9 cellular contexts compared by ENCODE assay signal in the genomic region with DNA sequence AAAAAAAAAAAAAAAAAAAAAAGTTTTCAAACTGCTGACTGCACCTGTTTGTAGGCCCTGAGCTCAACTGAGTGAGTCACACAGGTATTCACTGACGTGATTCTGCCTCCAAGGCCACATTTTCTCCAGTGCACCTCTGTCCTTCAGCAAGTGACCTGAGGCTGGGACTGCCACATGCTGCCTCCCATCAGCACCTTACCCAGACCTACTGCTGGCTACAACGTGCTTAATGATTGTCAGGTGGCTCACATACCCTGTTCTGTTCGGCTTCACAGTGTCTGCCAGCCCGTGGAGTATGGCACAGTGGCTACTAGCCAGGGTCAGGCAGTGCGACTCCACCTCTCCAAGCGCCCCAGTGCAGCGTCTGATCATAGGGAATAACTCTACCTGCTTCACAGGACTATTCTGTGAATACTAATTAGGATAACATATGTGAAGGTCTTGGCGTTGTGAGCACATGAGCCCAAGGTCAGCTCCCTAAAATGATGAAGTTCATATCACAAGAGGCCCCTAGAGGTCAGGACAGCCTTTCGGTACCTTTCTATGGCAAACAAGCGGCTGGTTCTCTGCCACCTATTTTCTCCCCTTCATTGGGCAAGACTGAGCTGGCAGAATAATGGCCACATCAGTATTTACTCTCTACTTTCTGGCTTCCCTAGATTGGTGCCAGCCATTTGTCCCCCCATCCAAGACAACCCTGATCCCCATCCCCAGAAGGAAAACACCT. TPM values are rescaled to one million over a fixed set of nuclear protein-coding genes. Genes with fewer than 3 reads are reported as not detected.
DNase-seq lines count a peak whose midpoint lies in the region; ATAC-seq and TF ChIP-seq lines count a peak whose summit lies in the region.
"Had no signal": no experiment of that assay in that cellular context is flagged by ENCODE, and none has a peak within 500 bp of the region (broad histone marks: within the 10 kb centered on the region; RNA-seq: fewer than 3 reads in every experiment).

No MANE protein-coding gene starts in this region.

- no peak overlapping the region for H2AFZ ChIP-seq in OCI-LY1 (ENCODE audit: low read length)

- H3K36me3 ChIP-seq in OCI-LY1 (ENCODE audit: insufficient read depth, low read length) = no peaks in the 10 kb centered on the region
- H3K36me3 ChIP-seq in thyroid gland = no peaks in the 10 kb centered on the region

- no peak overlapping the region for H3K4me3 ChIP-seq in OCI-LY1 (ENCODE audit: low read depth, low read length, poor library complexity, severe bottlenecking)
- H3K4me3 ChIP-seq in fibroblast of villous mesenchyme (ENCODE audit: low read depth, low read length) = no peak overlapping the region
- H3K4me3 ChIP-seq in thyroid gland (replicated peaks in 1 of 3) = no peak overlapping the region

- H3K9ac ChIP-seq in OCI-LY1 (ENCODE audit: low read length) = no peak overlapping the region

- H3K79me2 ChIP-seq in OCI-LY1 (ENCODE audit: insufficient read depth, low read length) = no peaks in the 10 kb centered on the region

- H3K4me1 ChIP-seq in OCI-LY1 (ENCODE audit: insufficient read depth, low read length, severe bottlenecking) (no peaks in the 10 kb centered on the region), thyroid gland (peaks cover 19 to 36% of the 10 kb centered on the region in 2 donors)

- TF ChIP-seq POLR2A in thyroid gland (IDR thresholded peaks at IDR 0.05) = peak in 1 of 2 donors; percentile 13

- peaks cover 2% of the 10 kb centered on the region for H3K27me3 Mint-ChIP-seq in activated CD4-positive, alpha-beta memory T cell treated with anti-CD3 and anti-CD28 coated beads for 36 hours
- H3K27me3 Mint-ChIP-seq in activated CD4-positive, alpha-beta memory T cell treated with anti-CD3 and anti-CD28 coated beads, Interleukin-2, amount 10 ng/mL, durations not matched to agents 7 days and 5 days = peaks cover 9% of the 10 kb centered on the region

- H3K4me1 Mint-ChIP-seq in activated CD4-positive, alpha-beta memory T cell treated with anti-CD3 and anti-CD28 coated beads for 36 hours (ENCODE audit: low read depth) = no peaks in the 10 kb centered on the region
- H3K4me1 Mint-ChIP-seq in activated CD4-positive, alpha-beta memory T cell treated with anti-CD3 and anti-CD28 coated beads, Interleukin-2, amount 10 ng/mL, durations not matched to agents 7 days and 5 days = no peaks in the 10 kb centered on the region
- H3K4me1 Mint-ChIP-seq: B cell had no signal

- no peaks in the 10 kb centered on the region for H3K36me3 Mint-ChIP-seq in activated CD4-positive, alpha-beta memory T cell treated with anti-CD3 and anti-CD28 coated beads for 36 hours
- no peaks in the 10 kb centered on the region for H3K36me3 Mint-ChIP-seq in activated CD4-positive, alpha-beta memory T cell treated with anti-CD3 and anti-CD28 coated beads, Interleukin-2, amount 10 ng/mL, durations not matched to agents 7 days and 5 days (ENCODE audit: low read depth)

- H3K27ac Mint-ChIP-seq in activated CD4-positive, alpha-beta memory T cell treated with anti-CD3 and anti-CD28 coated beads for 36 hours = no peak overlapping the region
- no peak overlapping the region for H3K27ac Mint-ChIP-seq in activated CD4-positive, alpha-beta memory T cell treated with anti-CD3 and anti-CD28 coated beads, Interleukin-2, amount 10 ng/mL, durations not matched to agents 7 days and 5 days
- H3K27ac Mint-ChIP-seq: B cell had no signal

- intact Hi-C loops in activated CD4-positive, alpha-beta memory T cell treated with anti-CD3 and anti-CD28 coated beads for 36 hours (cut with micrococcal nuclease) = loop anchor here (2.0 kb wide), 1 partner anchor 84 kb away; no protein-coding TSS in a partner anchor
- intact Hi-C loops in thyroid gland (cut with DNase I) = no loop called here

- WGBS in thyroid gland, 2 donors = 70 to 80% methylated on average over 10 of the region's 10 CpGs

- POLR2A ChIA-PET in activated CD4-positive, alpha-beta memory T cell treated with anti-CD3 and anti-CD28 coated beads for 36 hours (lab: Charles Lee) = no interaction called here
- POLR2A ChIA-PET in activated CD4-positive, alpha-beta memory T cell treated with anti-CD3 and anti-CD28 coated beads, Interleukin-2, amount 10 ng/mL, durations not matched to agents 7 days and 5 days (lab: Charles Lee) = no interaction called here

- H3F3A ChIP-seq in OCI-LY1 (ENCODE audit: insufficient read depth, low read length) = no peaks in the 10 kb centered on the region

- no peak overlapping the region for H3K4me3 Mint-ChIP-seq in activated CD4-positive, alpha-beta memory T cell treated with anti-CD3 and anti-CD28 coated beads for 36 hours
- no peak overlapping the region for H3K4me3 Mint-ChIP-seq in activated CD4-positive, alpha-beta memory T cell treated with anti-CD3 and anti-CD28 coated beads, Interleukin-2, amount 10 ng/mL, durations not matched to agents 7 days and 5 days
- H3K4me3 Mint-ChIP-seq: B cell had no signal

- peak; percentile 27 for DNase-seq in activated CD4-positive, alpha-beta memory T cell treated with anti-CD3 and anti-CD28 coated beads for 36 hours
- no peak for DNase-seq in activated CD4-positive, alpha-beta memory T cell treated with anti-CD3 and anti-CD28 coated beads, Interleukin-2, amount 10 ng/mL, durations not matched to agents 7 days and 5 days
- DNase-seq in fibroblast of villous mesenchyme (ENCODE audit: low read depth) = no peak
- DNase-seq in thyroid gland = peak; percentile 25 to 58
- DNase-seq in midbrain (lab: John Stamatoyannopoulos, UW) = no peak
- DNase-seq in activated CD4-positive, CD25-positive, alpha-beta regulatory T cell treated with anti-CD3 and anti-CD28 coated beads, Interleukin-2, amount 50 U/mL, for 72 hours = no peak

- H4K20me1 ChIP-seq in OCI-LY1 (ENCODE audit: insufficient read depth, low read length) = no peaks in the 10 kb centered on the region

- CTCF ChIA-PET in activated CD4-positive, alpha-beta memory T cell treated with anti-CD3 and anti-CD28 coated beads for 36 hours (lab: Charles Lee) = interaction anchor here (0.7 to 2.9 kb wide), 6 partner anchors 61 to 131 kb away, joined by 3 to 33 read pairs (median 4); a partner anchor contains a TSS
- CTCF ChIA-PET in activated CD4-positive, alpha-beta memory T cell treated with anti-CD3 and anti-CD28 coated beads, Interleukin-2, amount 10 ng/mL, durations not matched to agents 7 days and 5 days (lab: Charles Lee) = interaction anchor here (1.0 to 1.1 kb wide), 2 partner anchors 86 to 91 kb away, joined by 3 to 15 read pairs; no protein-coding TSS in a partner anchor

- no peak for ATAC-seq in HG03159 (IDR thresholded peaks at IDR 0.05; ENCODE audit: unreplicated experiment)

- H3K27ac ChIP-seq in OCI-LY1 (ENCODE audit: low read depth, low read length, poor library complexity, severe bottlenecking) (no peak overlapping the region), thyroid gland (peak overlapping the region; percentile 57 to 82 (median 70))

- TF ChIP-seq CTCF in OCI-LY1 (IDR thresholded peaks at IDR 0.05; ENCODE audit: low read length) (peak; percentile 38), fibroblast of villous mesenchyme (IDR thresholded peaks at IDR 0.05; ENCODE audit: insufficient read depth, low read depth, low read length) (peak; percentile 17), thyroid gland (IDR thresholded peaks at IDR 0.05) (peak in 3 of 6 experiments; percentile 21 to 49 (median 41))

- H3K4me2 ChIP-seq in OCI-LY1 (ENCODE audit: low read length) = no peak overlapping the region

- H3K9me3 ChIP-seq in OCI-LY1 (ENCODE audit: low read length) (no peaks in the 10 kb centered on the region), thyroid gland (no peaks in the 10 kb centered on the region)

- H3K9me3 Mint-ChIP-seq in activated CD4-positive, alpha-beta memory T cell treated with anti-CD3 and anti-CD28 coated beads for 36 hours = no peaks in the 10 kb centered on the region
- H3K9me3 Mint-ChIP-seq in activated CD4-positive, alpha-beta memory T cell treated with anti-CD3 and anti-CD28 coated beads, Interleukin-2, amount 10 ng/mL, durations not matched to agents 7 days and 5 days = no peaks in the 10 kb centered on the region

- H3K27me3 ChIP-seq in OCI-LY1 (ENCODE audit: insufficient read depth, low read length) (no peaks in the 10 kb centered on the region; the same call in 1 of the 2 replicates), thyroid gland (no peaks in the 10 kb centered on the region)

- no peaks in the 10 kb centered on the region for H3K9me2 ChIP-seq in OCI-LY1 (ENCODE audit: low read depth, low read length)

RNA-seq across cellular contexts. Expression of a gene that starts 28.1 kb away (rescaled TPM):
- not detected for total RNA-seq in activated CD4-positive, alpha-beta memory T cell treated with anti-CD3 and anti-CD28 coated beads for 36 hours
- total RNA-seq in activated CD4-positive, alpha-beta memory T cell treated with anti-CD3 and anti-CD28 coated beads, Interleukin-2, amount 10 ng/mL, durations not matched to agents 7 days and 5 days = not detected
- total RNA-seq in fibroblast of villous mesenchyme = 28.1 and 29.3 TPM in 2 replicates
- total RNA-seq in thyroid gland = 10 to 100 TPM in 1 of 4 donors, 1 to 10 TPM in 3; 6.2 to 23.9 (median 9.5) TPM

Comparison
In these comparisons a context has a peak if more than half of its experiments do, and no peak if none do; other contexts are left out.
1. DNase-seq: peak in activated CD4-positive, alpha-beta memory T cell treated with anti-CD3 and anti-CD28 coated beads for 36 hours (single experiment) and thyroid gland (2 of 2); none in activated CD4-positive, alpha-beta memory T cell treated with anti-CD3 and anti-CD28 coated beads, Interleukin-2, amount 10 ng/mL, durations not matched to agents 7 days and 5 days (single experiment), fibroblast of villous mesenchyme (single experiment), midbrain (single experiment) and activated CD4-positive, CD25-positive, alpha-beta regulatory T cell treated with anti-CD3 and anti-CD28 coated beads, Interleukin-2, amount 50 U/mL, for 72 hours (single experiment).
2. RNA of a gene that starts 28.1 kb away (total RNA-seq): 28.1 to 29.3 TPM in fibroblast of villous mesenchyme and 6.2 to 23.9 TPM in thyroid gland; not detected in activated CD4-positive, alpha-beta memory T cell treated with anti-CD3 and anti-CD28 coated beads for 36 hours and not detected in activated CD4-positive, alpha-beta memory T cell treated with anti-CD3 and anti-CD28 coated beads, Interleukin-2, amount 10 ng/mL, durations not matched to agents 7 days and 5 days; every median in the first group is over 4 times any median in the second.